29 cellular contexts compared by ENCODE assay signal in genomic region chr20:2230671-2231488, GRCh38.
A peak's percentile ranks its signal among the peaks of the same experiment; 100 is the strongest.
DNase-seq lines count a peak whose midpoint lies in the region; ATAC-seq and TF ChIP-seq lines count a peak whose summit lies in the region.
"Had no signal": no experiment of that assay in that cellular context is flagged by ENCODE, and none has a peak within 500 bp of the region (broad histone marks: within the 10 kb centered on the region; RNA-seq: fewer than 3 reads in every experiment).

No MANE protein-coding gene starts in this region.

- intact Hi-C loops in left cardiac atrium (cut with DNase I): no loop called here

- H2AFZ ChIP-seq in neural progenitor cell (replicated peaks): no peak overlapping the region

- no peaks in the 10 kb centered on the region for H3K36me3 Mint-ChIP-seq in neural progenitor cell
- H3K36me3 Mint-ChIP-seq: activated naive CD8-positive, alpha-beta T cell treated with anti-CD3 and anti-CD28 coated beads for 36 hours; stimulated activated naive B cell treated with anti-CD40 and anti-IgM and Interleukin-4, amounts not matched to agents 10 μg/mL and 1 μg/mL and 100 μg/mL, for 72 hours had no signal

- H3K9me3 Mint-ChIP-seq in neural progenitor cell: no peaks in the 10 kb centered on the region
- H3K9me3 Mint-ChIP-seq: activated CD4-positive, alpha-beta memory T cell treated with anti-CD3 and anti-CD28 coated beads, Interleukin-2, amount 10 ng/mL, durations not matched to agents 7 days and 5 days; activated naive CD8-positive, alpha-beta T cell treated with anti-CD3 and anti-CD28 coated beads for 36 hours; dendritic cell treated with granulocyte-macrophage colony-stimulating factor and Interleukin-4, amounts not matched to agents 40 ng/mL and 50 ng/mL, for 4 days; stimulated activated naive B cell treated with anti-CD40 and anti-IgM and Interleukin-4, amounts not matched to agents 10 μg/mL and 1 μg/mL and 100 μg/mL, for 72 hours had no signal

- TF ChIP-seq CTCF in epithelial cell of esophagus (IDR thresholded peaks at IDR 0.05; ENCODE audit: insufficient read depth, low read depth, low read length, missing control alignments) (no peak), neural progenitor cell (IDR thresholded peaks at IDR 0.05) (no peak)

- no peaks in the 10 kb centered on the region for H3K27me3 ChIP-seq in MG63
- H3K27me3 ChIP-seq in neural progenitor cell: no peaks in the 10 kb centered on the region
- H3K27me3 ChIP-seq: ascending aorta, heart left ventricle, suprapubic skin, vagina had no signal

- H3K36me3 ChIP-seq in MG63 (no peaks in the 10 kb centered on the region), neural progenitor cell (no peaks in the 10 kb centered on the region)
- H3K36me3 ChIP-seq: ascending aorta, heart left ventricle, suprapubic skin, vagina had no signal

- H3K4me2 ChIP-seq in neural progenitor cell: no peak overlapping the region
- H3K4me2 ChIP-seq: KMS-11 had no signal

- no peaks in the 10 kb centered on the region for H4K20me1 ChIP-seq in neural progenitor cell (ENCODE audit: low read depth)

- H3K9ac ChIP-seq in neural progenitor cell: no peak overlapping the region
- H3K9ac ChIP-seq: KMS-11 had no signal

- no peaks in the 10 kb centered on the region for H3K27me3 Mint-ChIP-seq in neural progenitor cell (ENCODE audit: insufficient read depth, low read depth)
- H3K27me3 Mint-ChIP-seq: activated naive CD8-positive, alpha-beta T cell treated with anti-CD3 and anti-CD28 coated beads for 36 hours had no signal

- no peaks in the 10 kb centered on the region for H3K79me2 ChIP-seq in neural progenitor cell (ENCODE audit: low read depth)

- H3K4me3 Mint-ChIP-seq in neural progenitor cell: no peak overlapping the region
- H3K4me3 Mint-ChIP-seq: activated CD4-positive, alpha-beta memory T cell treated with anti-CD3 and anti-CD28 coated beads, Interleukin-2, amount 10 ng/mL, durations not matched to agents 7 days and 5 days; activated naive CD8-positive, alpha-beta T cell treated with anti-CD3 and anti-CD28 coated beads for 36 hours; dendritic cell treated with granulocyte-macrophage colony-stimulating factor and Interleukin-4, amounts not matched to agents 40 ng/mL and 50 ng/mL, for 4 days; stimulated activated naive B cell treated with anti-CD40 and anti-IgM and Interleukin-4, amounts not matched to agents 10 μg/mL and 1 μg/mL and 100 μg/mL, for 72 hours had no signal

- H3K4me3 ChIP-seq in MG63: no peak overlapping the region
- H3K4me3 ChIP-seq in epithelial cell of esophagus (ENCODE audit: low read length): no peak overlapping the region
- no peak overlapping the region for H3K4me3 ChIP-seq in neural progenitor cell
- H3K4me3 ChIP-seq: ascending aorta, heart left ventricle, skin epidermis, suprapubic skin, vagina had no signal

- peak overlapping the region; percentile 60 for H3K27ac Mint-ChIP-seq in neural progenitor cell
- H3K27ac Mint-ChIP-seq: activated CD4-positive, alpha-beta memory T cell treated with anti-CD3 and anti-CD28 coated beads, Interleukin-2, amount 10 ng/mL, durations not matched to agents 7 days and 5 days; activated naive CD8-positive, alpha-beta T cell treated with anti-CD3 and anti-CD28 coated beads for 36 hours; dendritic cell treated with granulocyte-macrophage colony-stimulating factor and Interleukin-4, amounts not matched to agents 40 ng/mL and 50 ng/mL, for 4 days; stimulated activated naive B cell treated with anti-CD40 and anti-IgM and Interleukin-4, amounts not matched to agents 10 μg/mL and 1 μg/mL and 100 μg/mL, for 72 hours had no signal

- peaks cover 7% of the 10 kb centered on the region for H3F3A ChIP-seq in neural progenitor cell (ENCODE audit: low read depth)

- H3K4me1 Mint-ChIP-seq in neural progenitor cell: peaks cover 35% of the 10 kb centered on the region
- H3K4me1 Mint-ChIP-seq: activated CD4-positive, alpha-beta memory T cell treated with anti-CD3 and anti-CD28 coated beads, Interleukin-2, amount 10 ng/mL, durations not matched to agents 7 days and 5 days; activated naive CD8-positive, alpha-beta T cell treated with anti-CD3 and anti-CD28 coated beads for 36 hours; stimulated activated naive B cell treated with anti-CD40 and anti-IgM and Interleukin-4, amounts not matched to agents 10 μg/mL and 1 μg/mL and 100 μg/mL, for 72 hours had no signal

- DNase-seq in EH (ENCODE audit: low read depth) (peak; percentile 16), MG63 (peak; percentile 85), epithelial cell of esophagus (ENCODE audit: low read depth) (peak; percentile 44), neural progenitor cell (ENCODE audit: low spot score) (no peak), OCI-M2 (lab: John Stamatoyannopoulos, UW; ENCODE audit: unreplicated experiment) (no peak), left cardiac atrium (no peak)
- DNase-seq in activated CD4-positive, alpha-beta T cell treated with anti-CD3 and anti-CD28 coated beads, Interleukin-2, amount 50 U/mL, for 4 hours: no peak
- DNase-seq: ACHN; activated CD4-positive, alpha-beta memory T cell treated with anti-CD3 and anti-CD28 coated beads, Interleukin-2, amount 10 ng/mL, durations not matched to agents 7 days and 5 days; activated CD4-positive, CD25-positive, alpha-beta regulatory T cell; activated effector memory CD4-positive, alpha-beta T cell treated with Interleukin-2 at 50 U/mL for 16 hours; activated naive CD8-positive, alpha-beta T cell treated with anti-CD3 and anti-CD28 coated beads for 36 hours; activated T-cell treated with anti-CD3 and anti-CD28 coated beads for 4 hours; central memory CD4-positive, alpha-beta T cell; heart left ventricle; mesendoderm; NCI-H1694 treated with DMSO at 0.1 percent for 48 hours; NCI-H526 treated with DMSO at 0.1 percent for 48 hours; occipital lobe; stimulated activated CD4-positive, alpha-beta T cell treated with anti-CD3 and anti-CD28 coated beads, Interleukin-4, amount 100 ng/mL, for 1 hour; stimulated activated naive B cell treated with anti-CD40 and anti-IgM and Interleukin-4, amounts not matched to agents 10 μg/mL and 1 μg/mL and 100 μg/mL, for 72 hours had no signal

- H3K9me3 ChIP-seq in MG63 (no peaks in the 10 kb centered on the region), neural progenitor cell (ENCODE audit: low read depth) (no peaks in the 10 kb centered on the region)
- H3K9me3 ChIP-seq: ascending aorta, heart left ventricle, suprapubic skin, vagina had no signal

- no peak overlapping the region for H3K27ac ChIP-seq in neural progenitor cell
- H3K27ac ChIP-seq: ascending aorta, C4-2B, heart left ventricle, KMS-11, skin epidermis, suprapubic skin, vagina had no signal

- no peak for ATAC-seq in left cardiac atrium
- ATAC-seq in activated CD4-positive, CD25-positive, alpha-beta regulatory T cell treated with anti-CD3 and anti-CD28 coated beads, Interleukin-2, amount 50 U/mL, for 24 hours: no peak
- ATAC-seq: heart left ventricle; stimulated activated naive B cell treated with anti-CD40 and anti-IgM and Interleukin-4, amounts not matched to agents 10 μg/mL and 1 μg/mL and 100 μg/mL, for 72 hours had no signal

- peaks cover 10% of the 10 kb centered on the region for H3K4me1 ChIP-seq in neural progenitor cell
- H3K4me1 ChIP-seq: ascending aorta, heart left ventricle, suprapubic skin, vagina had no signal

Comparison
In these comparisons a context has a peak if more than half of its experiments do, and no peak if none do; other contexts are left out.
1. DNase-seq: peak in EH (single experiment), MG63 (single experiment) and epithelial cell of esophagus (single experiment); none in neural progenitor cell (single experiment), OCI-M2 (single experiment), left cardiac atrium (single experiment) and activated CD4-positive, alpha-beta T cell treated with anti-CD3 and anti-CD28 coated beads, Interleukin-2, amount 50 U/mL, for 4 hours (0 of 2).